Comparison of ENCODE assay signal across 8 cellular contexts in the genomic region with DNA sequence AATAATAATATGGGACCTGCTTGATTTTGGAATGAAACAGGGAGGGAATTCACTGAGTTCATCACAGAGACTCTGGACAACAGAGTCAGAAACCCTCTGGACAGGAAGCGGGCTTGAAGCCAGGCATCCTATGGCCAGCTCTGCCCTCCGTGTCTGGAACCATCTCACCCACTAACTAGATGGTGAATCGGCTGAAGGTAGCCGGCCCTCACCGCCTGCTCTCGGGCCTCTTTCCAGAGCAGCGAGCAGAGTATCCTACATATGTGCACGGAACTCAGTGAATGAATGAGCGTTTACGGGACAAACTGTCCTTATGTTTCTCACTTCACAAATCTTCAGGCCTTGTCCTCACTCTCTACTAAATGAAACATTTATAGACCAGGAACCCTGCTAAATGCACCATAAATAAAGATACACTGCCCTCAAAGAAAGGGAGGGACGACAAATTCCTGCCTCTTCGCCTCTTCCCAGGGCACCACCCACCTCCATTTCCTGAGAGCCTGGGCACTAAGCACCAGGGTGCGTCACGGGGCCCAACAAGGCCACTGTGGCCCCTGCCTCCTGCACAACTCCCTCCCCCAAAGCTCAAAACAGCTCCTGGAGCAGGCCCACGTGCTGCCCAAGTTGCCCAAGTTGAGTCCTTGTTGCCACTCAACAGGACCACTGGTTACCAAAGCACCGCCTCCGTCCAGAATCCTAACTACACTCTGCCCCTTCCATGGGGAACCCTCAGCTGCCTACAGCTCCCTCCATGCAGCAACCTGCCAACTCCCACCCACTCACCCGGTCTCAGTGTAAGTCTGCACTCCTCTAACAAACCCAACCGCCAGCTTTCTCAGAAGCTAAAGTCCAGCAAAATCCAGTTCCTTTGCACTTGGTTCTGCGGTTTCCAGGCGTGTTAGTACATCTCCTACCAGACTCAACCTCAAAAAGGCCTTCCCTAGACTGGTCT. TPM values are rescaled to one million over a fixed set of nuclear protein-coding genes. Genes with fewer than 3 reads are reported as not detected.
DNase-seq lines count a peak whose midpoint lies in the region; ATAC-seq and TF ChIP-seq lines count a peak whose summit lies in the region.

No MANE protein-coding gene starts in this region.

- TF ChIP-seq EP300 in stomach (IDR thresholded peaks at IDR 0.05): no peak

- H3K9me3 Mint-ChIP-seq in activated CD4-positive, alpha-beta T cell treated with anti-CD3 and anti-CD28 coated beads for 36 hours (ENCODE audit: low read depth): no peaks in the 10 kb centered on the region

- peak overlapping the region; percentile 69 for H3K4me3 ChIP-seq in WI38 (ENCODE audit: low read depth, low read length)
- H3K4me3 ChIP-seq in iPS-15b (ENCODE audit: low read depth, low read length): peak overlapping the region; percentile 55
- H3K4me3 ChIP-seq in stomach: peak overlapping the region; percentile 75 to 97 (median 80)

- peaks cover 23% of the 10 kb centered on the region for H3K27me3 Mint-ChIP-seq in activated CD4-positive, alpha-beta T cell treated with anti-CD3 and anti-CD28 coated beads for 36 hours

- H3K9ac ChIP-seq in iPS-15b (ENCODE audit: low read depth, low read length): no peak overlapping the region

- no peaks in the 10 kb centered on the region for H3K36me3 Mint-ChIP-seq in activated CD4-positive, alpha-beta T cell treated with anti-CD3 and anti-CD28 coated beads for 36 hours (ENCODE audit: low read depth)

- CTCF ChIA-PET in activated CD4-positive, alpha-beta T cell treated with anti-CD3 and anti-CD28 coated beads for 36 hours (lab: Charles Lee): interaction anchor here (0.6 to 2.4 kb wide), 8 partner anchors 39 to 328 kb away, joined by 3 to 9 read pairs (median 4); partner anchors contain the start of gene CNOT11

- peak overlapping the region; percentile 64 for H3K4me3 Mint-ChIP-seq in activated CD4-positive, alpha-beta T cell treated with anti-CD3 and anti-CD28 coated beads for 36 hours

- H3K27me3 ChIP-seq in iPS-15b (ENCODE audit: control insufficient read depth, insufficient read depth, low read length) (peaks cover 8% of the 10 kb centered on the region), stomach (no peaks in the 10 kb centered on the region)

- TF ChIP-seq CTCF in WI38 (IDR thresholded peaks at IDR 0.05; ENCODE audit: low read depth, low read length): no peak
- no peak for TF ChIP-seq CTCF in stomach (IDR thresholded peaks at IDR 0.05)

- intact Hi-C loops in activated CD4-positive, alpha-beta T cell treated with anti-CD3 and anti-CD28 coated beads for 36 hours (cut with DNase I, micrococcal nuclease): loop anchor here in 1 of 2 experiments (2.0 to 5.0 kb wide), 4 partner anchors 55 to 587 kb away; partner anchors contain the start of gene PDCL3
- intact Hi-C loops in stomach (cut with DNase I; ENCODE audit: low total_unique reads): loop anchor here (5.0 kb wide), 2 partner anchors 112 to 137 kb away; no protein-coding TSS in a partner anchor

- no peak for TF ChIP-seq POLR2A in stomach (IDR thresholded peaks at IDR 0.05)

- H3K27ac ChIP-seq in stomach: peak overlapping the region; percentile 71 to 92 (median 86)

- DNase-seq in activated CD4-positive, alpha-beta T cell treated with anti-CD3 and anti-CD28 coated beads for 36 hours: no peak
- no peak for DNase-seq in activated CD4-positive, alpha-beta T cell treated with anti-CD3 and anti-CD28 coated beads for 48 hours
- DNase-seq in stomach (peak; percentile 40), nucleus accumbens (lab: John Stamatoyannopoulos, UW) (no peak), T1000 (lab: John Stamatoyannopoulos, UW) (no peak), pons (ENCODE audit: low spot score) (no peak)

- 35 to 58% (median 41%) methylated on average over 21 of the region's 21 CpGs for WGBS in stomach, 5 donors

- no peak for ATAC-seq in activated CD4-positive, alpha-beta T cell treated with anti-CD3 and anti-CD28 coated beads for 36 hours

- H3K36me3 ChIP-seq in iPS-15b (ENCODE audit: control insufficient read depth, insufficient read depth, low read length) (no peaks in the 10 kb centered on the region), stomach (no peaks in the 10 kb centered on the region)

- no peak overlapping the region for H3K27ac Mint-ChIP-seq in activated CD4-positive, alpha-beta T cell treated with anti-CD3 and anti-CD28 coated beads for 36 hours

- H3K4me1 Mint-ChIP-seq in activated CD4-positive, alpha-beta T cell treated with anti-CD3 and anti-CD28 coated beads for 36 hours: peaks cover 24% of the 10 kb centered on the region

- H3K9me3 ChIP-seq in iPS-15b (ENCODE audit: control insufficient read depth, insufficient read depth, low read length) (no peaks in the 10 kb centered on the region), stomach (no peaks in the 10 kb centered on the region)

- POLR2A ChIA-PET in activated CD4-positive, alpha-beta T cell treated with anti-CD3 and anti-CD28 coated beads for 36 hours (lab: Charles Lee): interaction anchor here (1.0 kb wide), 1 partner anchor 147 kb away, joined by 7 read pairs; the partner anchor contains the start of gene RPL31

- H3K4me1 ChIP-seq in iPS-15b (ENCODE audit: control insufficient read depth, insufficient read depth, low read length) (peaks cover 37% of the 10 kb centered on the region), stomach (peaks cover 46 to 85% (median 65%) of the 10 kb centered on the region in 4 donors)

RNA-seq across cellular contexts. Expression of gene TBC1D8, which starts 1.7 kb away (rescaled TPM):
- 1 to 10 TPM; 3.3 to 3.4 TPM for total RNA-seq in activated CD4-positive, alpha-beta T cell treated with anti-CD3 and anti-CD28 coated beads for 36 hours
- 100 to 1,000 TPM in 3 of 5 donors, 10 to 100 TPM in 2; 74.2 to 179 (median 120) TPM for total RNA-seq in stomach
- 10 to 100 TPM in 2 of 3 donors, 1 to 10 TPM in 1; 9.9 to 22.0 (median 13.0) TPM for polyA plus RNA-seq in stomach

Comparison
In these comparisons a context has a peak if more than half of its experiments do, and no peak if none do; other contexts are left out.
1. RNA of gene TBC1D8, which starts 1.7 kb away (total RNA-seq): 74.2 to 179 TPM in stomach; 3.3 to 3.4 TPM in activated CD4-positive, alpha-beta T cell treated with anti-CD3 and anti-CD28 coated beads for 36 hours; every median in the first group is over 10 times any median in the second.
2. Peak in every context shown above with its lines, with median percentiles within 50 percentile points of each other: H3K4me3 ChIP-seq.